In the genomic region with DNA sequence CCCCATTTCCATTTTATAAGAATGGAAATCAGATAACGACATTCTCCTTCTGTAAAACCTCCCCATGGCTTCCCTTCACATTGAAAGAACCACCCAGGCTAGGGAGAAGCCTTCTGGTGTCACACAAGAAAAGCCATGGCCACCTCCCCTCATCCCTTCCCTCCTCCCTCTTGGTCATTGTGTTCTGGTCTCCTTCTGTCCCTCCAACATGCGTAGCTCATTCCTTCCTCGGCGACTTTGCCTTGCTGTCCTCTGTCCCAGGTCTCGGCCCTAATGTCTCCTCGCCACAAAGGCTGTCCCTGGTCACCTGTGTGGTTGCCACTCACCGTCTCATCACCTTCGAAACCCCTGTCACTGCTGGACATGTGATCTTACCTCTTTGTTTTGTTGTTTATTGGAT, we compare ENCODE assay signal across 29 cellular contexts.
"Had no signal": no experiment of that assay in that cellular context is flagged by ENCODE, and none has a peak within 500 bp of the region (broad histone marks: within the 10 kb centered on the region; RNA-seq: fewer than 3 reads in every experiment).

No MANE protein-coding gene starts in this region.

- ATAC-seq: activated T-cell treated with anti-CD3 and anti-CD28 coated beads, Interleukin-2, amount 50 U/mL, for 4 hours; effector memory CD8-positive, alpha-beta T cell; gastrocnemius medialis; natural killer cell treated with Interleukin-12 subunit alpha and Interleukin-12 subunit beta and Interleukin-15 and Interleukin-18, amount 100 ng/mL, for 72 hours; sciatic nerve had no signal

- H3K4me1 ChIP-seq: breast epithelium had no signal

- H3K4me3 ChIP-seq: breast epithelium, dorsolateral prefrontal cortex, esophagus squamous epithelium, gastrocnemius medialis, left ventricle myocardium inferior, smooth muscle cell, thoracic aorta, upper lobe of left lung had no signal

- H3K27me3 Mint-ChIP-seq: activated naive CD8-positive, alpha-beta T cell treated with anti-CD3 and anti-CD28 coated beads, Interleukin-2, amount 10 ng/mL, durations not matched to agents 7 days and 5 days; central memory CD8-positive, alpha-beta T cell; effector memory CD8-positive, alpha-beta T cell; natural killer cell treated with Interleukin-12 subunit alpha and Interleukin-12 subunit beta and Interleukin-15 and Interleukin-18, amount 100 ng/mL, for 72 hours had no signal

- H3K9me3 ChIP-seq: breast epithelium, esophagus squamous epithelium, gastrocnemius medialis, left ventricle myocardium inferior, thoracic aorta, upper lobe of left lung had no signal

- H3K4me3 Mint-ChIP-seq: activated naive CD8-positive, alpha-beta T cell treated with anti-CD3 and anti-CD28 coated beads, Interleukin-2, amount 10 ng/mL, durations not matched to agents 7 days and 5 days; activated T-cell treated with anti-CD3 and anti-CD28 coated beads, Interleukin-2, amount 50 U/mL, for 4 hours; central memory CD8-positive, alpha-beta T cell; effector memory CD8-positive, alpha-beta T cell; mesothelial cell of epicardium; natural killer cell treated with Interleukin-12 subunit alpha and Interleukin-12 subunit beta and Interleukin-15 and Interleukin-18, amount 100 ng/mL, for 72 hours; WTC11 had no signal

- DNase-seq: activated CD4-positive, alpha-beta T cell treated with anti-CD3 and anti-CD28 coated beads for 4 hours; activated CD4-positive, alpha-beta T cell treated with anti-CD3 and anti-CD28 coated beads, Interleukin-2, amount 50 U/mL, for 48 hours; activated CD8-positive, alpha-beta memory T cell treated with anti-CD3 and anti-CD28 coated beads, Interleukin-2, amount 50 U/mL, for 48 hours; activated naive CD4-positive, alpha-beta T cell; activated naive CD8-positive, alpha-beta T cell treated with anti-CD3 and anti-CD28 coated beads, Interleukin-2, amount 10 ng/mL, durations not matched to agents 7 days and 5 days; activated T-cell treated with anti-CD3 and anti-CD28 coated beads, Interleukin-2, amount 50 U/mL, for 4 hours; amniotic stem cell; dorsolateral prefrontal cortex; effector memory CD8-positive, alpha-beta T cell; esophagus squamous epithelium; gastrocnemius medialis; hippocampal formation; left ventricle myocardium inferior; nucleus accumbens; stimulated activated CD4-positive, alpha-beta T cell treated with anti-CD3 and anti-CD28 coated beads, Interleukin-15, amount 100 ng/mL, for 24 hours; stimulated activated naive CD4-positive, alpha-beta T cell treated with Interleukin-2 at 50 U/mL for 16 hours; T-helper 1 cell; upper lobe of left lung had no signal

- H3K27me3 ChIP-seq: breast epithelium, dorsolateral prefrontal cortex, esophagus squamous epithelium, gastrocnemius medialis, upper lobe of left lung had no signal

- H3K36me3 ChIP-seq: breast epithelium, esophagus squamous epithelium, gastrocnemius medialis, left ventricle myocardium inferior, thoracic aorta, upper lobe of left lung had no signal

- FAIRE-seq: colon, TTC549 had no signal

- H3K27ac Mint-ChIP-seq: activated T-helper 2 cell treated with anti-CD3 and anti-CD28 coated beads, Interferon-gamma antibody, Interleukin-2, Interleukin-4, amounts not matched to agents 10 μg/mL and 5 μg/mL and 100 μg/mL, durations not matched to agents 14 hours and 24 hours and 36 hours; mesothelial cell of epicardium; WTC11 had no signal

- H3K36me3 Mint-ChIP-seq: mesothelial cell of epicardium; natural killer cell treated with Interleukin-12 subunit alpha and Interleukin-12 subunit beta and Interleukin-15 and Interleukin-18, amount 100 ng/mL, for 72 hours; WTC11 had no signal

- H3K4me2 ChIP-seq: smooth muscle cell had no signal

- H3K27ac ChIP-seq: breast epithelium, dorsolateral prefrontal cortex, esophagus squamous epithelium, gastrocnemius medialis, left ventricle myocardium inferior, thoracic aorta had no signal

- H3K9me3 Mint-ChIP-seq: activated naive CD8-positive, alpha-beta T cell treated with anti-CD3 and anti-CD28 coated beads, Interleukin-2, amount 10 ng/mL, durations not matched to agents 7 days and 5 days; activated T-cell treated with anti-CD3 and anti-CD28 coated beads, Interleukin-2, amount 50 U/mL, for 4 hours; activated T-helper 2 cell treated with anti-CD3 and anti-CD28 coated beads, Interferon-gamma antibody, Interleukin-2, Interleukin-4, amounts not matched to agents 10 μg/mL and 5 μg/mL and 100 μg/mL, durations not matched to agents 14 hours and 24 hours and 36 hours; central memory CD8-positive, alpha-beta T cell; effector memory CD8-positive, alpha-beta T cell; mesothelial cell of epicardium; natural killer cell treated with Interleukin-12 subunit alpha and Interleukin-12 subunit beta and Interleukin-15 and Interleukin-18, amount 100 ng/mL, for 72 hours; WTC11 had no signal
